Comparison of ENCODE assay signal across 14 cellular contexts in the genomic region with DNA sequence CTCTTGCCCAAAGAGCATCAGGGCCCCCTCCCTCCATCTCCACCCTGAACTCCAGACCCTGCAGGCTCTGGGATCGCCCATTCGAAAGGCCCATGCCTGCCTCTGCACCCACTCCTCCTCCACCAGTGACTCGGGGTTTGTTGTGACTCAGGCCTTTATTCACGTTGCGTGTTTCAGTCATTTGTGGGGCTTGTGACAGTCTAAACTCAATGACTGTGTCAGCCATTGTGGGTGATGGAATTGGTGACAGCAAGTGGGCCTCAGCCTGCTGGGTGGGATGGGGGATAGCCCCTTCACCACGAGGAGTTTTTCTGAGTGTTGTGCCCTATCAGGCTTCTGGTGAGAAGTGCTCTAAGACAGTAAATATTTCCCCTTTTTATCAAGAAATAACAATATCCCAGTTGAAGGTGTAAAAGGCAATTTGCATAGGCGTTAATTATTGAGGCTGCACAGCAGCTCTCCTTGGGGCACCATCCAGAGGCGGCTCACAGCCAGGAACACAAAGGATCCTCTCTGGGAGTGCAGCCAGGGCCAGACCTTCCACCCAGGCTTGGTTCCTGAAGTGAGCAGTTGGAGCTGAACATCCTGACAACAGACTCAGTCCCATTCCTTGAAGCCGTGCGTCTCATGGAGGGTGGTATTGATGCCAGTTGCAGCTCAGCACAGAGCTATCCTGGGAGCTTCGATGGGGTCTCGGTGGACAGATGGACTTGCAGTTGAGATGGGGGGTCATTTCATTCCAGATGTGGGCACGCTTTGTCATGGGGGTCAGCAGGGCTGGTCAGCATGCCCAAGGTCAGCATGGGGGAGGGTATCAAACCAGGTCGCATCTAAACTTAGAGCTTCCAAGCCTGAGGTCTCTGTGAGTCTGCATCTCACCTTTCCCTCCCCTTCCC.
DNase-seq lines count a peak whose midpoint lies in the region; ATAC-seq lines count a peak whose summit lies in the region.
"Had no signal": no experiment of that assay in that cellular context is flagged by ENCODE, and none has a peak within 500 bp of the region (broad histone marks: within the 10 kb centered on the region; RNA-seq: fewer than 3 reads in every experiment).

No MANE protein-coding gene starts in this region.

- H3K36me3 Mint-ChIP-seq in activated CD8-positive, alpha-beta memory T cell treated with anti-CD3 and anti-CD28 coated beads, Interleukin-2, amount 10 ng/mL, durations not matched to agents 7 days and 5 days, result no peaks in the 10 kb centered on the region
- H3K36me3 Mint-ChIP-seq in naive thymus-derived CD8-positive, alpha-beta T cell, result no peaks in the 10 kb centered on the region

- H3K4me3 Mint-ChIP-seq in activated CD8-positive, alpha-beta memory T cell treated with anti-CD3 and anti-CD28 coated beads, Interleukin-2, amount 10 ng/mL, durations not matched to agents 7 days and 5 days, result no peak overlapping the region
- no peak overlapping the region for H3K4me3 Mint-ChIP-seq in naive thymus-derived CD8-positive, alpha-beta T cell
- H3K4me3 Mint-ChIP-seq: H9 had no signal

- ATAC-seq in activated CD8-positive, alpha-beta memory T cell treated with anti-CD3 and anti-CD28 coated beads, Interleukin-2, amount 10 ng/mL, durations not matched to agents 7 days and 5 days, result no peak
- no peak for ATAC-seq in naive thymus-derived CD8-positive, alpha-beta T cell

- POLR2A ChIA-PET in naive thymus-derived CD8-positive, alpha-beta T cell (lab: Charles Lee), result no interaction called here

- no peak overlapping the region for H3K27ac Mint-ChIP-seq in activated CD8-positive, alpha-beta memory T cell treated with anti-CD3 and anti-CD28 coated beads, Interleukin-2, amount 10 ng/mL, durations not matched to agents 7 days and 5 days
- peak overlapping the region in 3 of 10 donors; percentile 22 to 64 (median 43) for H3K27ac Mint-ChIP-seq in naive thymus-derived CD8-positive, alpha-beta T cell
- H3K27ac Mint-ChIP-seq: H9 had no signal

- H3K9me3 Mint-ChIP-seq in activated CD8-positive, alpha-beta memory T cell treated with anti-CD3 and anti-CD28 coated beads, Interleukin-2, amount 10 ng/mL, durations not matched to agents 7 days and 5 days (ENCODE audit: low read depth), result no peaks in the 10 kb centered on the region
- H3K9me3 Mint-ChIP-seq in naive thymus-derived CD8-positive, alpha-beta T cell, result no peaks in the 10 kb centered on the region
- H3K9me3 Mint-ChIP-seq: H9 had no signal

- DNase-seq in activated CD8-positive, alpha-beta memory T cell treated with anti-CD3 and anti-CD28 coated beads, Interleukin-2, amount 10 ng/mL, durations not matched to agents 7 days and 5 days, result peak; percentile 26
- DNase-seq in activated CD8-positive, alpha-beta memory T cell treated with anti-CD3 and anti-CD28 coated beads for 24 hours, result no peak
- DNase-seq in stimulated activated CD4-positive, alpha-beta T cell treated with anti-CD3 and anti-CD28 coated beads, Interleukin-1b, Interleukin-23, amount 100 ng/mL, for 48 hours, result peak; percentile 6
- no peak for DNase-seq in stimulated activated CD4-positive, alpha-beta T cell treated with anti-CD3 and anti-CD28 coated beads, Interleukin-12 subunit alpha, Interleukin-12 subunit beta, amount 100 ng/mL, for 4 hours
- DNase-seq in medulla oblongata (ENCODE audit: extremely low spot score), result peak; percentile 44
- no peak for DNase-seq in naive thymus-derived CD8-positive, alpha-beta T cell
- DNase-seq in NCI-H1694 treated with DMSO at 0.1 percent for 48 hours (lab: John Stamatoyannopoulos, UW), result no peak
- DNase-seq: DND-41, GF-D8, H9, NCI-H1436, NCI-H2081, NCI-H510A, NCI-H82 had no signal

- CTCF ChIA-PET in activated CD8-positive, alpha-beta memory T cell treated with anti-CD3 and anti-CD28 coated beads, Interleukin-2, amount 10 ng/mL, durations not matched to agents 7 days and 5 days (lab: Charles Lee), result no interaction called here

- no peaks in the 10 kb centered on the region for H3K27me3 Mint-ChIP-seq in activated CD8-positive, alpha-beta memory T cell treated with anti-CD3 and anti-CD28 coated beads, Interleukin-2, amount 10 ng/mL, durations not matched to agents 7 days and 5 days
- peaks cover 0 to 1% (median 0%) of the 10 kb centered on the region in 5 donors for H3K27me3 Mint-ChIP-seq in naive thymus-derived CD8-positive, alpha-beta T cell

- H3K4me1 Mint-ChIP-seq in activated CD8-positive, alpha-beta memory T cell treated with anti-CD3 and anti-CD28 coated beads, Interleukin-2, amount 10 ng/mL, durations not matched to agents 7 days and 5 days, result no peaks in the 10 kb centered on the region
- H3K4me1 Mint-ChIP-seq in naive thymus-derived CD8-positive, alpha-beta T cell, result peaks cover 9 to 56% (median 22%) of the 10 kb centered on the region in 4 donors

Comparison
In these comparisons a context has a peak if more than half of its experiments do, and no peak if none do; other contexts are left out.
1. DNase-seq: peak in activated CD8-positive, alpha-beta memory T cell treated with anti-CD3 and anti-CD28 coated beads, Interleukin-2, amount 10 ng/mL, durations not matched to agents 7 days and 5 days (single experiment), stimulated activated CD4-positive, alpha-beta T cell treated with anti-CD3 and anti-CD28 coated beads, Interleukin-1b, Interleukin-23, amount 100 ng/mL, for 48 hours (single experiment) and medulla oblongata (single experiment); none in activated CD8-positive, alpha-beta memory T cell treated with anti-CD3 and anti-CD28 coated beads for 24 hours (single experiment), stimulated activated CD4-positive, alpha-beta T cell treated with anti-CD3 and anti-CD28 coated beads, Interleukin-12 subunit alpha, Interleukin-12 subunit beta, amount 100 ng/mL, for 4 hours (single experiment), naive thymus-derived CD8-positive, alpha-beta T cell (0 of 10) and NCI-H1694 treated with DMSO at 0.1 percent for 48 hours (single experiment).